13 cellular contexts compared by ENCODE assay signal in genomic region chr16:68021490-68021889, GRCh38. TPM values are rescaled to one million over a fixed set of nuclear protein-coding genes. Genes with fewer than 3 reads are reported as not detected.
DNase-seq lines count a peak whose midpoint lies in the region; ATAC-seq and TF ChIP-seq lines count a peak whose summit lies in the region.
"Had no signal": no experiment of that assay in that cellular context is flagged by ENCODE, and none has a peak within 500 bp of the region (broad histone marks: within the 10 kb centered on the region; RNA-seq: fewer than 3 reads in every experiment).

No MANE protein-coding gene starts in this region.

- H3K4me1 ChIP-seq in BLaER1 treated with 17β-estradiol and CSF1 and Interleukin-3, amounts not matched to agents 10 nM and 100 nM: peaks cover 21 to 39% (median 28%) of the 10 kb centered on the region in 10 experiments
- H3K4me1 ChIP-seq in foreskin keratinocyte (peaks cover 8% of the 10 kb centered on the region), vagina (peaks cover 24% of the 10 kb centered on the region)

- peaks cover 17 to 33% (median 24%) of the 10 kb centered on the region in 11 experiments; a peak in 21 of 22 replicates for H3K36me3 ChIP-seq in BLaER1 treated with 17β-estradiol and CSF1 and Interleukin-3, amounts not matched to agents 10 nM and 100 nM
- H3K36me3 ChIP-seq in vagina: peaks cover 0 to 13% of the 10 kb centered on the region in 2 donors

- H3K27ac Mint-ChIP-seq in nephron progenitor cell: no peak overlapping the region

- TF ChIP-seq POLR2A in vagina (IDR thresholded peaks at IDR 0.05): no peak

- TF ChIP-seq CTCF in cardiac fibroblast (IDR thresholded peaks at IDR 0.05; ENCODE audit: low read depth, low read length) (no peak), nephron progenitor cell (IDR thresholded peaks at IDR 0.05) (no peak), foreskin keratinocyte (conservative IDR thresholded peaks at IDR 0.05) (no peak), vagina (IDR thresholded peaks at IDR 0.05) (no peak), coronary artery (IDR thresholded peaks at IDR 0.05) (no peak)

- H3K9me3 ChIP-seq in BLaER1 treated with 17β-estradiol and CSF1 and Interleukin-3, amounts not matched to agents 10 nM and 100 nM (replicated peaks in 1 of 11): no peaks in the 10 kb centered on the region
- no peaks in the 10 kb centered on the region for H3K9me3 ChIP-seq in vagina
- H3K9me3 ChIP-seq: esophagus muscularis mucosa, transverse colon had no signal

- H3K9me3 Mint-ChIP-seq in nephron progenitor cell: no peaks in the 10 kb centered on the region

- peak overlapping the region; percentile 86 to 98 (median 94) for H3K4me3 ChIP-seq in BLaER1 treated with 17β-estradiol and CSF1 and Interleukin-3, amounts not matched to agents 10 nM and 100 nM
- peak overlapping the region; percentile 99 for H3K4me3 ChIP-seq in Jurkat, Clone E6-1 (ENCODE audit: low read length)
- H3K4me3 ChIP-seq in cardiac fibroblast (replicated peaks in 1 of 2; ENCODE audit: low read depth in 2 of 2, low read length in 2 of 2) (peak overlapping the region; percentile 80 to 93), vagina (peak overlapping the region in 1 of 2 donors; percentile 93), coronary artery (no peak overlapping the region)

- H3K4me1 Mint-ChIP-seq in nephron progenitor cell: peaks cover 27% of the 10 kb centered on the region

- H3K27ac ChIP-seq in BLaER1 treated with 17β-estradiol and CSF1 and Interleukin-3, amounts not matched to agents 10 nM and 100 nM: peak overlapping the region in 3 of 11 experiments; percentile 94 to 96 (median 96); a peak in 3 of 22 replicates
- H3K27ac ChIP-seq in foreskin keratinocyte (no peak overlapping the region), vagina (no peak overlapping the region), coronary artery (no peak overlapping the region)

- peak overlapping the region in 10 of 11 experiments; percentile 92 to 99 (median 97); a peak in 20 of 22 replicates for H3K9ac ChIP-seq in BLaER1 treated with 17β-estradiol and CSF1 and Interleukin-3, amounts not matched to agents 10 nM and 100 nM

- peaks cover 20% of the 10 kb centered on the region for H3K36me3 Mint-ChIP-seq in nephron progenitor cell (ENCODE audit: low read depth)

- H3K4me2 ChIP-seq in BLaER1 treated with 17β-estradiol and CSF1 and Interleukin-3, amounts not matched to agents 10 nM and 100 nM: peak overlapping the region; percentile 98 to 100 (median 99)

- intact Hi-C loops in vagina (cut with DNase I): loop anchor here (5.0 kb wide), 1 partner anchor 61 kb away; no protein-coding TSS in a partner anchor

- no peaks in the 10 kb centered on the region for H3K27me3 ChIP-seq in BLaER1 treated with 17β-estradiol and CSF1 and Interleukin-3, amounts not matched to agents 10 nM and 100 nM
- H3K27me3 ChIP-seq in foreskin keratinocyte (no peaks in the 10 kb centered on the region), vagina (no peaks in the 10 kb centered on the region)
- H3K27me3 ChIP-seq: esophagus muscularis mucosa, transverse colon had no signal

- peaks cover 0 to 17% (median 12%) of the 10 kb centered on the region in 11 experiments; a peak in 12 of 22 replicates for H4K20me1 ChIP-seq in BLaER1 treated with 17β-estradiol and CSF1 and Interleukin-3, amounts not matched to agents 10 nM and 100 nM

- peak overlapping the region; percentile 100 for H3K4me3 Mint-ChIP-seq in nephron progenitor cell

- H3K27me3 Mint-ChIP-seq in nephron progenitor cell (ENCODE audit: low read depth, poor library complexity): peaks cover 6% of the 10 kb centered on the region

- no peak for ATAC-seq in GM19351 (IDR thresholded peaks at IDR 0.05; ENCODE audit: unreplicated experiment)
- no peak for ATAC-seq in foreskin keratinocyte

- DNase-seq in Jurkat, Clone E6-1 (ENCODE audit: low read depth, low spot score): no peak
- DNase-seq in cardiac fibroblast (ENCODE audit: low read depth in 2 of 2) (no peak), nephron progenitor cell (no peak), foreskin keratinocyte (no peak), vagina (ENCODE audit: extremely low spot score in 2 of 2) (no peak), coronary artery (ENCODE audit: low spot score) (no peak)
- DNase-seq: left ventricle myocardium superior, T-helper 9 cell, transverse colon had no signal

RNA-seq across cellular contexts. Expression of gene DDX28, which starts 1.5 kb away (rescaled TPM):
- polyA plus RNA-seq in Jurkat, Clone E6-1 (2012; ENCODE audit: insufficient read depth, insufficient read length): 19.9 TPM
- total RNA-seq in foreskin keratinocyte (16.9 and 17.0 TPM in 2 replicates), vagina (17.7 TPM)
- 16.1 and 16.5 TPM in 2 replicates for polyA plus RNA-seq in foreskin keratinocyte

RNA-seq across cellular contexts. Expression of gene DUS2, which starts 1.6 kb away (rescaled TPM):
- polyA plus RNA-seq in Jurkat, Clone E6-1 (2012; ENCODE audit: insufficient read depth, insufficient read length): 30.2 TPM
- total RNA-seq in foreskin keratinocyte (26.6 and 27.9 TPM in 2 replicates), vagina (11.5 TPM)
- 23.0 and 23.6 TPM in 2 replicates for polyA plus RNA-seq in foreskin keratinocyte

RNA-seq across cellular contexts. Expression of gene DPEP2NB, which starts 5.8 kb away (rescaled TPM):
- not detected for polyA plus RNA-seq in Jurkat, Clone E6-1 (2012; ENCODE audit: insufficient read depth, insufficient read length)
- total RNA-seq in foreskin keratinocyte (not detected in 2 replicates), vagina (not detected)
- not detected in 2 replicates for polyA plus RNA-seq in foreskin keratinocyte
- total RNA-seq: esophagus muscularis mucosa, left ventricle myocardium superior, NCI-H460, transverse colon had no signal

RNA-seq across cellular contexts. Expression of gene DPEP2, which starts 22.2 kb away (rescaled TPM):
- polyA plus RNA-seq in Jurkat, Clone E6-1 (2012; ENCODE audit: insufficient read depth, insufficient read length): not detected
- not detected in 2 replicates for total RNA-seq in foreskin keratinocyte
- 0.04 TPM in 1 of 2 replicates, not detected in the other for polyA plus RNA-seq in foreskin keratinocyte
- total RNA-seq in vagina: 2.0 TPM
- total RNA-seq: NCI-H460 had no signal

RNA-seq across cellular contexts. Expression of gene DPEP3, which starts 41.2 kb away (rescaled TPM):
- not detected for polyA plus RNA-seq in Jurkat, Clone E6-1 (2012; ENCODE audit: insufficient read depth, insufficient read length)
- not detected in 2 replicates for total RNA-seq in foreskin keratinocyte
- polyA plus RNA-seq in foreskin keratinocyte: not detected in 2 replicates
- not detected for total RNA-seq in vagina
- total RNA-seq: left ventricle myocardium superior, NCI-H460, transverse colon had no signal
